Comparison of ENCODE assay signal across 8 cellular contexts in the genomic region with DNA sequence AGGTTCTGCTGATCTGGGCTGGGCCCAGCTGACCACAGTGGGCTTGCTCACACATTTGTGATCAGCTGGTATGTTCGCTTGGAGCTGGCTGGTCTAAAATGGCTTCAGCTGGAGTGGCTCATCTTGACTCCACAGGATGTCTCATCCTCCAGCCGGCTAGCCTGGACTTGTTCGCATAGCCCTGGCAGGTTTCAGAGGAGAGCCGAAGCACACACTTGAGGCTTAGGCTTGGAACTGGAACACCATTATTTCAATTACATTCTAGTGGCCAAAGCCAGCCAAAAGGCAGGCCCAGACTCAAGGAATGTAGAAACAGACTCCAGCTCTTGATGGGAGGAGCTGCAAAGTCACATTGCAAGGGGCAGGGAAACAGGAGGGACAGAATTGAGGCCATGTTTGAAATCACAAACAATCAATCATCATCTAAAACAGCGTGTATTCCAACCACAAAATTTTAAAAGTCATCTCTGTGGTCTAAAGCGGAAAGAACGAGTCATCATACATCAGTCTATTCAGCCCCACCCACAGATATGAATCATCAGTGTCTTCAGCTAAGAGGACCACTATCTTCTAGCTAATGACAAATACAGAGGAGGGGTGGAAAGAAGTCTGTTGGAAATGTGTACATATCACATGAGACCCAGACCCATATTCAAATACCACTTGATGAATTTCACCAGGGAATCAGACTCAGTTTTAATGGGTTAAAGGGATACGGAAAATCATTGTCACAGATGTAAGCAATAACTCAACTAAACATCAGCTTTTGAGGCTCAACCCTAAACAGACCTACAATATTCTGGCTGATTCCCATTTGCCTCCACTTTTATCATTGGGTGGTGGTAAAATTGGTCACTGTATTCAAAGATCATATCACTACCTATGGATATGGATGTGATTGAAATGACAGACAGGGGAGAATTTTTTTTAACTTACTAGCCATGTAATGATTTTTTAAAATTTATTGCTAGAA.
DNase-seq lines count a peak whose midpoint lies in the region; ATAC-seq, FAIRE-seq and TF ChIP-seq lines count a peak whose summit lies in the region.

No MANE protein-coding gene starts in this region.

- ATAC-seq in HG02798 (IDR thresholded peaks at IDR 0.05; ENCODE audit: poor library complexity, unreplicated experiment), result peak; percentile 81

- H3K4me3 ChIP-seq in kidney epithelial cell (ENCODE audit: low read depth, low read length), result no peak overlapping the region

- no peaks in the 10 kb centered on the region for H3K36me3 ChIP-seq in kidney epithelial cell (ENCODE audit: control insufficient read depth, insufficient read depth, low read length)

- peak; percentile 6 for DNase-seq in NCI-H2029 (lab: John Stamatoyannopoulos, UW)
- DNase-seq in NCI-H2029 treated with DMSO at 0.1 percent for 48 hours (lab: John Stamatoyannopoulos, UW), result no peak
- DNase-seq in RPMI8226, result peak; percentile 18
- peak; percentile 33 for DNase-seq in activated T-helper 9 cell treated with anti-CD3 and anti-CD28 coated beads, Interleukin-2, amount 50 U/mL, for 16 hours (ENCODE audit: low read depth)
- DNase-seq in kidney epithelial cell (ENCODE audit: low read depth), result peak; percentile 57
- DNase-seq in stimulated activated CD8-positive, alpha-beta memory T cell treated with anti-CD3 and anti-CD28 coated beads, Interleukin-4, amount 100 ng/mL, for 4 hours (ENCODE audit: low read depth in 2 of 2, low spot score in 1 of 2), result peak; percentile 17 to 25
- no peak for DNase-seq in frontal cortex (ENCODE audit: low spot score in 2 of 2)

- no peaks in the 10 kb centered on the region for H3K27me3 ChIP-seq in kidney epithelial cell (ENCODE audit: control insufficient read depth, insufficient read depth, low read length)

- no peak for FAIRE-seq in frontal cortex (lab: Jason Lieb, UNC)

- no peak for TF ChIP-seq CTCF in kidney epithelial cell (IDR thresholded peaks at IDR 0.05; ENCODE audit: insufficient read depth, low read length, poor library complexity, severe bottlenecking)

Comparison
In these comparisons a context has a peak if more than half of its experiments do, and no peak if none do; other contexts are left out.
1. DNase-seq: peak in NCI-H2029 (single experiment), RPMI8226 (single experiment), activated T-helper 9 cell treated with anti-CD3 and anti-CD28 coated beads, Interleukin-2, amount 50 U/mL, for 16 hours (single experiment), kidney epithelial cell (single experiment) and stimulated activated CD8-positive, alpha-beta memory T cell treated with anti-CD3 and anti-CD28 coated beads, Interleukin-4, amount 100 ng/mL, for 4 hours (2 of 2); none in NCI-H2029 treated with DMSO at 0.1 percent for 48 hours (single experiment) and frontal cortex (0 of 2).